16 cellular contexts compared by ENCODE assay signal in the genomic region with DNA sequence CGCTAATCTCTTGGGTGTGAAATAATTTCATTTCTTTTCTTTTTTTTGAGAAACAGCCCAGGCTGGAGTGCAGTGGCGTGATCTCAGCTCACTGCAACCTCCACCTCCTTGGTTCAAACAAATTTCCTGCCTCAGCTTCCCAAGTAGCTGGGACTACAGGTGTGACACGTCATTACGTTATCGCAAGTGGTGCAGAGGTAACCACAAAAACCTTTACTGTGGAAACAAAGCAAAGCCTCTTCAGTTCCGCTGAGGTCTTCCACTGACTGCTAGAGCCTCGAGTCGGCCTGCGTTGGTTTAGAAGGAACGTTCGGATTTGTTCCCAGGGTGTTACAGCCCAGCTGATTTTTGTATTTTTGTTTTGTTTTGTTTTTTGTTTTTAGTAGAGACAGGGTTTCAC. TPM values are rescaled to one million over a fixed set of nuclear protein-coding genes. Genes with fewer than 3 reads are reported as not detected.
A peak's percentile ranks its signal among the peaks of the same experiment; 100 is the strongest.
DNase-seq lines count a peak whose midpoint lies in the region; ATAC-seq, FAIRE-seq and TF ChIP-seq lines count a peak whose summit lies in the region.
"Had no signal": no experiment of that assay in that cellular context is flagged by ENCODE, and none has a peak within 500 bp of the region (broad histone marks: within the 10 kb centered on the region; RNA-seq: fewer than 3 reads in every experiment).

No MANE protein-coding gene starts in this region.

- peak overlapping the region; percentile 22 for H3K4me3 ChIP-seq in Jurkat, Clone E6-1 (ENCODE audit: low read length)
- H3K4me3 ChIP-seq in MG63: no peak overlapping the region
- H3K4me3 ChIP-seq: BLaER1 treated with 17β-estradiol and CSF1 and Interleukin-3, amounts not matched to agents 10 nM and 100 nM; body of pancreas; GM23338; SK-N-MC had no signal

- peak overlapping the region; percentile 91 for H3K27ac Mint-ChIP-seq in activated CD4-positive, alpha-beta T cell treated with anti-CD3 and anti-CD28 coated beads, Interleukin-2, amount 10 ng/mL, durations not matched to agents 7 days and 5 days
- peak overlapping the region; percentile 91 for H3K27ac Mint-ChIP-seq in activated naive CD4-positive, alpha-beta T cell treated with anti-CD3 and anti-CD28 coated beads, Interleukin-2, amount 10 ng/mL, durations not matched to agents 7 days and 5 days
- H3K27ac Mint-ChIP-seq: GM23338 had no signal

- H3K9me3 Mint-ChIP-seq in activated CD4-positive, alpha-beta T cell treated with anti-CD3 and anti-CD28 coated beads, Interleukin-2, amount 10 ng/mL, durations not matched to agents 7 days and 5 days: peaks cover 3% of the 10 kb centered on the region
- H3K9me3 Mint-ChIP-seq in activated naive CD4-positive, alpha-beta T cell treated with anti-CD3 and anti-CD28 coated beads, Interleukin-2, amount 10 ng/mL, durations not matched to agents 7 days and 5 days: peaks cover 2% of the 10 kb centered on the region
- H3K9me3 Mint-ChIP-seq: GM23338 had no signal

- no peak for ATAC-seq in HG03108 (IDR thresholded peaks at IDR 0.05; ENCODE audit: unreplicated experiment)
- ATAC-seq: body of pancreas, GM23338 had no signal

- FAIRE-seq in H54 (lab: Jason Lieb, UNC): no peak
- FAIRE-seq: endothelial cell of umbilical vein had no signal

- DNase-seq in Jurkat, Clone E6-1 (ENCODE audit: low read depth, low spot score): peak; percentile 97
- DNase-seq in activated CD4-positive, alpha-beta T cell treated with anti-CD3 and anti-CD28 coated beads, Interleukin-2, amount 10 ng/mL, durations not matched to agents 7 days and 5 days: peak; percentile 84
- peak; percentile 77 for DNase-seq in activated naive CD4-positive, alpha-beta T cell treated with anti-CD3 and anti-CD28 coated beads, Interleukin-2, amount 10 ng/mL, durations not matched to agents 7 days and 5 days
- peak; percentile 52 for DNase-seq in stimulated activated CD4-positive, alpha-beta T cell treated with anti-CD3 and anti-CD28 coated beads, Interleukin-1b, Interleukin-23, amount 100 ng/mL, for 48 hours
- DNase-seq in MG63 (no peak), H54 (ENCODE audit: insufficient read length, low spot score) (no peak)
- DNase-seq: activated CD4-positive, CD25-positive, alpha-beta regulatory T cell treated with anti-CD3 and anti-CD28 coated beads, Interleukin-2, amount 50 U/mL, for 72 hours; body of pancreas; glutamatergic neuron; NCI-H2171; substantia nigra had no signal

- CTCF ChIA-PET in activated CD4-positive, alpha-beta T cell treated with anti-CD3 and anti-CD28 coated beads, Interleukin-2, amount 10 ng/mL, durations not matched to agents 7 days and 5 days (lab: Charles Lee): interaction anchor here (1.1 to 4.7 kb wide), 8 partner anchors 14 to 122 kb away, joined by 3 to 19 read pairs (median 6); a partner anchor contains a TSS
- CTCF ChIA-PET in activated naive CD4-positive, alpha-beta T cell treated with anti-CD3 and anti-CD28 coated beads, Interleukin-2, amount 10 ng/mL, durations not matched to agents 7 days and 5 days (lab: Charles Lee): interaction anchor here (0.9 to 3.4 kb wide), 14 partner anchors 10 to 538 kb away, joined by 3 to 15 read pairs (median 4); a partner anchor contains a TSS

- peak overlapping the region; percentile 68 for H3K4me3 Mint-ChIP-seq in activated CD4-positive, alpha-beta T cell treated with anti-CD3 and anti-CD28 coated beads, Interleukin-2, amount 10 ng/mL, durations not matched to agents 7 days and 5 days
- peak overlapping the region; percentile 72 for H3K4me3 Mint-ChIP-seq in activated naive CD4-positive, alpha-beta T cell treated with anti-CD3 and anti-CD28 coated beads, Interleukin-2, amount 10 ng/mL, durations not matched to agents 7 days and 5 days
- H3K4me3 Mint-ChIP-seq: GM23338 had no signal

- H3K36me3 ChIP-seq in MG63: 0 out of 2 replicates have a peak, but pooled peaks cover 2% of the 10 kb centered on the region

- H3K36me3 Mint-ChIP-seq in activated CD4-positive, alpha-beta T cell treated with anti-CD3 and anti-CD28 coated beads, Interleukin-2, amount 10 ng/mL, durations not matched to agents 7 days and 5 days (ENCODE audit: low read depth): peaks cover 1% of the 10 kb centered on the region
- H3K36me3 Mint-ChIP-seq in activated naive CD4-positive, alpha-beta T cell treated with anti-CD3 and anti-CD28 coated beads, Interleukin-2, amount 10 ng/mL, durations not matched to agents 7 days and 5 days: peaks cover 10% of the 10 kb centered on the region

- POLR2A ChIA-PET in activated CD4-positive, alpha-beta T cell treated with anti-CD3 and anti-CD28 coated beads, Interleukin-2, amount 10 ng/mL, durations not matched to agents 7 days and 5 days (lab: Charles Lee): no interaction called here

- H3K9me3 ChIP-seq in MG63: no peaks in the 10 kb centered on the region
- H3K9me3 ChIP-seq: BLaER1 treated with 17β-estradiol and CSF1 and Interleukin-3, amounts not matched to agents 10 nM and 100 nM; body of pancreas had no signal

- H3K27me3 Mint-ChIP-seq in activated CD4-positive, alpha-beta T cell treated with anti-CD3 and anti-CD28 coated beads, Interleukin-2, amount 10 ng/mL, durations not matched to agents 7 days and 5 days: peaks cover 12% of the 10 kb centered on the region
- H3K27me3 Mint-ChIP-seq in activated naive CD4-positive, alpha-beta T cell treated with anti-CD3 and anti-CD28 coated beads, Interleukin-2, amount 10 ng/mL, durations not matched to agents 7 days and 5 days: peaks cover 51% of the 10 kb centered on the region

- H3K27me3 ChIP-seq in MG63: no peaks in the 10 kb centered on the region
- H3K27me3 ChIP-seq: BLaER1 treated with 17β-estradiol and CSF1 and Interleukin-3, amounts not matched to agents 10 nM and 100 nM; body of pancreas had no signal

- no peak for TF ChIP-seq POLR2A in H54 (IDR thresholded peaks at IDR 0.05; ENCODE audit: low read depth, low read length)

- peaks cover 41% of the 10 kb centered on the region for H3K4me1 Mint-ChIP-seq in activated CD4-positive, alpha-beta T cell treated with anti-CD3 and anti-CD28 coated beads, Interleukin-2, amount 10 ng/mL, durations not matched to agents 7 days and 5 days
- H3K4me1 Mint-ChIP-seq in activated naive CD4-positive, alpha-beta T cell treated with anti-CD3 and anti-CD28 coated beads, Interleukin-2, amount 10 ng/mL, durations not matched to agents 7 days and 5 days: peaks cover 42% of the 10 kb centered on the region

RNA-seq across cellular contexts. Expression of a gene that starts 2.0 kb away (rescaled TPM):
- polyA plus RNA-seq in Jurkat, Clone E6-1 (2012; ENCODE audit: insufficient read depth, insufficient read length): 11.2 TPM
- 1 to 10 TPM; 4.3 to 5.8 TPM for total RNA-seq in activated CD4-positive, alpha-beta T cell treated with anti-CD3 and anti-CD28 coated beads, Interleukin-2, amount 10 ng/mL, durations not matched to agents 7 days and 5 days
- 9.0 and 12.6 TPM in 2 replicates for total RNA-seq in MG63 (2014; rRNA removed; shearing (Covaris generic); ENCODE audit: low replicate concordance)

RNA-seq across cellular contexts. Expression of a gene that starts 14.5 kb away (rescaled TPM):
- polyA plus RNA-seq in Jurkat, Clone E6-1 (2012; ENCODE audit: insufficient read depth, insufficient read length): 26.3 TPM
- 10 to 100 TPM; 44.6 to 45.9 TPM for total RNA-seq in activated CD4-positive, alpha-beta T cell treated with anti-CD3 and anti-CD28 coated beads, Interleukin-2, amount 10 ng/mL, durations not matched to agents 7 days and 5 days
- 7.5 and 8.0 TPM in 2 replicates for total RNA-seq in MG63 (2014; rRNA removed; shearing (Covaris generic); ENCODE audit: low replicate concordance)

RNA-seq across cellular contexts. Expression of a gene that starts 17.1 kb away (rescaled TPM):
- polyA plus RNA-seq in Jurkat, Clone E6-1 (2012; ENCODE audit: insufficient read depth, insufficient read length): 26.5 TPM
- total RNA-seq in activated CD4-positive, alpha-beta T cell treated with anti-CD3 and anti-CD28 coated beads, Interleukin-2, amount 10 ng/mL, durations not matched to agents 7 days and 5 days: 10 to 100 TPM; 24.1 to 25.5 TPM
- total RNA-seq in MG63 (2014; rRNA removed; shearing (Covaris generic); ENCODE audit: low replicate concordance): 8.7 and 17.5 TPM in 2 replicates

RNA-seq across cellular contexts. Expression of a gene that starts 20.9 kb away (rescaled TPM):
- polyA plus RNA-seq in Jurkat, Clone E6-1 (2012; ENCODE audit: insufficient read depth, insufficient read length): 7.3 TPM
- total RNA-seq in activated CD4-positive, alpha-beta T cell treated with anti-CD3 and anti-CD28 coated beads, Interleukin-2, amount 10 ng/mL, durations not matched to agents 7 days and 5 days: 10 to 100 TPM; 14.2 TPM
- 0.66 and 0.69 TPM in 2 replicates for total RNA-seq in MG63 (2014; rRNA removed; shearing (Covaris generic); ENCODE audit: low replicate concordance)

RNA-seq across cellular contexts. Expression of a gene that starts 21.7 kb away (rescaled TPM):
- 2.6 TPM for polyA plus RNA-seq in Jurkat, Clone E6-1 (2012; ENCODE audit: insufficient read depth, insufficient read length)
- 1 to 10 TPM; 8.3 to 8.8 TPM for total RNA-seq in activated CD4-positive, alpha-beta T cell treated with anti-CD3 and anti-CD28 coated beads, Interleukin-2, amount 10 ng/mL, durations not matched to agents 7 days and 5 days
- 1.3 and 4.8 TPM in 2 replicates for total RNA-seq in MG63 (2014; rRNA removed; shearing (Covaris generic); ENCODE audit: low replicate concordance)

Comparison
In these comparisons a context has a peak if more than half of its experiments do, and no peak if none do; other contexts are left out.
1. DNase-seq: peak in Jurkat, Clone E6-1 (single experiment), activated CD4-positive, alpha-beta T cell treated with anti-CD3 and anti-CD28 coated beads, Interleukin-2, amount 10 ng/mL, durations not matched to agents 7 days and 5 days (single experiment), activated naive CD4-positive, alpha-beta T cell treated with anti-CD3 and anti-CD28 coated beads, Interleukin-2, amount 10 ng/mL, durations not matched to agents 7 days and 5 days (single experiment) and stimulated activated CD4-positive, alpha-beta T cell treated with anti-CD3 and anti-CD28 coated beads, Interleukin-1b, Interleukin-23, amount 100 ng/mL, for 48 hours (single experiment); none in MG63 (single experiment) and H54 (single experiment).